ENCODE assay signal across 13 cellular contexts in the genomic region with DNA sequence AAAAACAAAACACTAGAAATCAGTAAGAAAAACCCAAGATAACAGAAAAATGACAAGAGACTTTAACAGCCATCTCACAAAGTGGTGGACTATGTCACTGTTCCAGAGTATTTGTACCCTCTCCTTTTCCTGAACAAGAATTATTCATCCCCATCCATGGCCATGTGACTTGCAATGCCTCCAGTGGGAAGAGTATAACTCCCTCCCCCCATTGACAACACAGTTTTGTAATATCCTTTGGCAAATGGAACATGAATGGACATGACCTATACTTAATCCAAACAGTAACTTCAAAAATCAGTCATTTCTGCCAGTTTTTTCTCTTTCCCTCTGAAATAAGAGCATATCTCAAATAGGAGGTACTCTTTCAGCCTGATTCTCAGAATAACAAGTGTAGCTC. TPM values are rescaled to one million over a fixed set of nuclear protein-coding genes. Genes with fewer than 3 reads are reported as not detected.
DNase-seq lines count a peak whose midpoint lies in the region; ATAC-seq and TF ChIP-seq lines count a peak whose summit lies in the region.
"Had no signal": no experiment of that assay in that cellular context is flagged by ENCODE, and none has a peak within 500 bp of the region (broad histone marks: within the 10 kb centered on the region; RNA-seq: fewer than 3 reads in every experiment).

No MANE protein-coding gene starts in this region.

- H3K4me3 Mint-ChIP-seq in H9 = no peak overlapping the region

- H3K79me1 ChIP-seq in H9 (ENCODE audit: insufficient read depth, low read depth, low read length, poor library complexity, severe bottlenecking) = peaks cover 3% of the 10 kb centered on the region

- H3K14ac ChIP-seq in H9 (ENCODE audit: insufficient read depth, low read length) = no peak overlapping the region

- no peaks in the 10 kb centered on the region for H3K27me3 ChIP-seq in H9 (ENCODE audit: insufficient read depth, low read length)
- H3K27me3 ChIP-seq: colonic mucosa, tibial nerve had no signal

- H3K27ac Mint-ChIP-seq in H9 = peak overlapping the region in 1 of 3 experiments; percentile 35; a peak in 1 of 7 replicates

- no peaks in the 10 kb centered on the region for H3K23me2 ChIP-seq in H9 (ENCODE audit: insufficient read length, low read depth, low read length, poor library complexity, severe bottlenecking)

- H2BK20ac ChIP-seq in H9 (ENCODE audit: low read depth, low read length, poor library complexity, severe bottlenecking) = no peak overlapping the region

- no peak overlapping the region for H2BK15ac ChIP-seq in H9 (ENCODE audit: low read depth, low read length)

- no peaks in the 10 kb centered on the region for H3K27me3 Mint-ChIP-seq in H9 (ENCODE audit: low read depth)

- no peaks in the 10 kb centered on the region for H3K9me3 ChIP-seq in H9 (ENCODE audit: control insufficient read depth, low read depth, low read length)
- H3K9me3 ChIP-seq: colonic mucosa, tibial nerve had no signal

- peak; percentile 15 for DNase-seq in Daoy (ENCODE audit: low read depth)
- DNase-seq in MV-4-11 (lab: John Stamatoyannopoulos, UW) = peak; percentile 21
- peak; percentile 60 for DNase-seq in epithelial cell of prostate (ENCODE audit: low read depth, low spot score)
- DNase-seq in myocyte (ENCODE audit: low read depth) = peak; percentile 26
- DNase-seq in H9 = no peak
- no peak for DNase-seq in effector CD8-positive, alpha-beta T cell (lab: John Stamatoyannopoulos, UW)
- DNase-seq in NCI-H2171 treated with DMSO at 0.1 percent for 48 hours (lab: John Stamatoyannopoulos, UW) = no peak
- DNase-seq: activated T-cell treated with anti-CD3 and anti-CD28 coated beads, Interleukin-2, amount 50 U/mL, for 1 hour; colonic mucosa; DND-41 had no signal

- H2AFZ ChIP-seq in H9 (ENCODE audit: low read length) = no peak overlapping the region
- H2AFZ ChIP-seq: parathyroid adenoma had no signal

- no peak overlapping the region for H3K9ac ChIP-seq in H9 (ENCODE audit: extremely low read depth, insufficient read length, low read length)
- H3K9ac ChIP-seq: parathyroid adenoma had no signal

- no peak overlapping the region for H3K18ac ChIP-seq in H9 (ENCODE audit: insufficient read length, low read depth, low read length)

- no peak overlapping the region for H2BK5ac ChIP-seq in H9 (ENCODE audit: insufficient read length, low read length)

- H3K79me2 ChIP-seq in H9 (ENCODE audit: insufficient read depth, low read length) = peaks cover 5% of the 10 kb centered on the region; the same call in 1 of the 2 replicates
- H3K79me2 ChIP-seq: parathyroid adenoma had no signal

- H4K91ac ChIP-seq in H9 (ENCODE audit: insufficient read length, low read depth, low read length) = no peak overlapping the region

- no peak overlapping the region for H3K56ac ChIP-seq in H9 (ENCODE audit: insufficient read length, low read depth, low read length)

- H4K8ac ChIP-seq in H9 (replicated peaks; ENCODE audit: insufficient read length, low read depth, low read length) = no peak overlapping the region

- H3K4me1 ChIP-seq in H9 (ENCODE audit: insufficient read depth, low read length) = no peaks in the 10 kb centered on the region
- H3K4me1 ChIP-seq: colonic mucosa, parathyroid adenoma had no signal

- no peak overlapping the region for H2AK5ac ChIP-seq in H9 (ENCODE audit: insufficient read length, low read length)

- H2BK120ac ChIP-seq in H9 (ENCODE audit: low read depth, low read length, poor library complexity, severe bottlenecking) = no peak overlapping the region

- H3K27ac ChIP-seq in epithelial cell of prostate = peak overlapping the region; percentile 83
- H3K27ac ChIP-seq in H9 (ENCODE audit: insufficient read length, low read depth, low read length) = no peak overlapping the region
- H3K27ac ChIP-seq: colonic mucosa, parathyroid adenoma had no signal

- H3K36me3 Mint-ChIP-seq in H9 (ENCODE audit: insufficient read depth in 1 of 3, low read depth in 3 of 3) = peaks cover 0 to 7% (median 0%) of the 10 kb centered on the region in 3 experiments; a peak in 4 of 7 replicates

- H3K23ac ChIP-seq in H9 (ENCODE audit: insufficient read length, low read depth, low read length) = no peak overlapping the region

- no peaks in the 10 kb centered on the region for H3K9me3 Mint-ChIP-seq in H9

- H3K4ac ChIP-seq in H9 (ENCODE audit: low read depth, low read length) = no peak overlapping the region

- H3T11ph ChIP-seq in H9 (ENCODE audit: low read length) = no peak overlapping the region

- H3K4me1 Mint-ChIP-seq in H9 = peaks cover 17 to 18% of the 10 kb centered on the region in 2 experiments; a peak in 3 of 4 replicates

- H4K20me1 ChIP-seq in H9 (ENCODE audit: control insufficient read depth, insufficient read depth, insufficient read length) = peaks cover 2% of the 10 kb centered on the region

- ATAC-seq in GM21723 (IDR thresholded peaks at IDR 0.05; ENCODE audit: unreplicated experiment) = no peak

- no peak overlapping the region for H3K4me2 ChIP-seq in H9 (ENCODE audit: insufficient read depth, insufficient read length, low read length)

- TF ChIP-seq CTCF in H9 (conservative IDR thresholded peaks at IDR 0.05) = no peak

- no peak overlapping the region for H2BK12ac ChIP-seq in H9 (ENCODE audit: insufficient read length, low read depth, low read length)

- no peak overlapping the region for H4K5ac ChIP-seq in H9 (ENCODE audit: insufficient read length, low read depth, low read length)

RNA-seq across cellular contexts. Expression of a gene that starts 33.9 kb away (rescaled TPM):
- total RNA-seq in Daoy (2014; rRNA removed; shearing (Covaris generic)) = 55.7 and 68.8 TPM in 2 replicates
- 38.0 and 46.7 TPM in 2 replicates for total RNA-seq in myocyte
- polyA plus RNA-seq in myocyte (2012) = 7.4 TPM
- total RNA-seq in H9 (2021) = 89.5 and 93.1 TPM in 2 replicates

Comparison
In these comparisons a context has a peak if more than half of its experiments do, and no peak if none do; other contexts are left out.
1. DNase-seq: peak in Daoy (single experiment), MV-4-11 (single experiment), epithelial cell of prostate (single experiment) and myocyte (single experiment); none in H9 (single experiment), effector CD8-positive, alpha-beta T cell (single experiment) and NCI-H2171 treated with DMSO at 0.1 percent for 48 hours (single experiment).